1 cellular context compared by ENCODE assay signal in the genomic region with DNA sequence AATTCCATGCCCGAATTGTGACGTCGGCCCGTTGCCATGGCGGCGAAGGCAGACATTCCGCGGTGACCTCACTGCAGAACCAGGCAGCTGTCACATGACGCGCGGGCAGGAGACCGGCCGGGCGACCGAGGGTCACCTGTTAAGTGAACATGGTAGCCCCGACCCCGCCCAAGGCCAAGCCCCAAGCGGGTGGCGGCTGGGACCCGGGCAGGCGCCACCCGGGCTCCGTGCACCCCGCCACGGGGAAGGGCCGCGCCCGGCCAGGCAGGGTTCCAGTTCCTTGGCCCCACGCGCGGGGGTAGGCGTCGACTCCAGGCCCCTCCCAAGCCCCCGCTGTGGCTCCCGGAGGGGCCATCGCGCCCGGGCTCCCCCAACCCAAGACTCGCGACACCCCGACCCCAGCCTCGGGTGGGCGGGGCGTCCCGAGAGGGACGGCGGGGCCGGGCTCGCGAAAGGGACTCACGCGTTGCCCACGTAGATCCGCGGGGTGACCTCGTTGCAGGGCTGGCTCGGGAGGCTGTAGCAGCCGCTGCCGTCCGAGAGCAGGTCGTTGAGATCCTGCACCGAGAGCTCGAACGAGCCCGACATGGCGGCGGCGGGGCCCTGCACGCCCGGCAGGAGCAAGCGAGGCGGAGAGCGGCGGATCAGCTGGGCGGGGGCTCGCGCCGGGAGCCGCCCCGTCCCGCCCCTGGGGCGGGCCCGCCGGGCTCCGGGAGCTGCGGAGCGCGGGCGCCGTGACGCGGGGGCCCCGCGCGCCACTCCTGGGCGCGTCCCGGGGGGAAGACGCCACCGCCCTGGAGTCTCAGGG.
TF ChIP-seq lines count a peak whose summit lies in the region.

A gene (minus strand): TSS at position 641 of the 808 bp plus-strand sequence. CDS start 53 bp downstream, at position 588.

TF ChIP-seq in WTC11, 78 proteins besides CTCF, POLR2A, EP300 and RAD21 (continued from another document):
- TF ChIP-seq, protein P1, sequence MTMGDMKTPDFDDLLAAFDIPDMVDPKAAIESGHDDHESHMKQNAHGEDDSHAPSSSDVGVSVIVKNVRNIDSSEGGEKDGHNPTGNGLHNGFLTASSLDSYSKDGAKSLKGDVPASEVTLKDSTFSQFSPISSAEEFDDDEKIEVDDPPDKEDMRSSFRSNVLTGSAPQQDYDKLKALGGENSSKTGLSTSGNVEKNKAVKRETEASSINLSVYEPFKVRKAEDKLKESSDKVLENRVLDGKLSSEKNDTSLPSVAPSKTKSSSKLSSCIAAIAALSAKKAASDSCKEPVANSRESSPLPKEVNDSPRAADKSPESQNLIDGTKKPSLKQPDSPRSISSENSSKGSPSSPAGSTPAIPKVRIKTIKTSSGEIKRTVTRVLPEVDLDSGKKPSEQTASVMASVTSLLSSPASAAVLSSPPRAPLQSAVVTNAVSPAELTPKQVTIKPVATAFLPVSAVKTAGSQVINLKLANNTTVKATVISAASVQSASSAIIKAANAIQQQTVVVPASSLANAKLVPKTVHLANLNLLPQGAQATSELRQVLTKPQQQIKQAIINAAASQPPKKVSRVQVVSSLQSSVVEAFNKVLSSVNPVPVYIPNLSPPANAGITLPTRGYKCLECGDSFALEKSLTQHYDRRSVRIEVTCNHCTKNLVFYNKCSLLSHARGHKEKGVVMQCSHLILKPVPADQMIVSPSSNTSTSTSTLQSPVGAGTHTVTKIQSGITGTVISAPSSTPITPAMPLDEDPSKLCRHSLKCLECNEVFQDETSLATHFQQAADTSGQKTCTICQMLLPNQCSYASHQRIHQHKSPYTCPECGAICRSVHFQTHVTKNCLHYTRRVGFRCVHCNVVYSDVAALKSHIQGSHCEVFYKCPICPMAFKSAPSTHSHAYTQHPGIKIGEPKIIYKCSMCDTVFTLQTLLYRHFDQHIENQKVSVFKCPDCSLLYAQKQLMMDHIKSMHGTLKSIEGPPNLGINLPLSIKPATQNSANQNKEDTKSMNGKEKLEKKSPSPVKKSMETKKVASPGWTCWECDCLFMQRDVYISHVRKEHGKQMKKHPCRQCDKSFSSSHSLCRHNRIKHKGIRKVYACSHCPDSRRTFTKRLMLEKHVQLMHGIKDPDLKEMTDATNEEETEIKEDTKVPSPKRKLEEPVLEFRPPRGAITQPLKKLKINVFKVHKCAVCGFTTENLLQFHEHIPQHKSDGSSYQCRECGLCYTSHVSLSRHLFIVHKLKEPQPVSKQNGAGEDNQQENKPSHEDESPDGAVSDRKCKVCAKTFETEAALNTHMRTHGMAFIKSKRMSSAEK (CRISPR knock-in tag; IDR thresholded peaks at IDR 0.05; ENCODE audit: borderline replicate concordance) = no peak
- no peak for TF ChIP-seq ELF4 (CRISPR knock-in tag; IDR thresholded peaks at IDR 0.05; ENCODE audit: low read depth)
